23 cellular contexts compared by ENCODE assay signal in genomic region chr7:2575046-2575732, GRCh38.
"Had no signal": no experiment of that assay in that cellular context is flagged by ENCODE, and none has a peak within 500 bp of the region (broad histone marks: within the 10 kb centered on the region; RNA-seq: fewer than 3 reads in every experiment).

No MANE protein-coding gene starts in this region.

- DNase-seq: activated CD4-positive, alpha-beta T cell treated with anti-CD3 and anti-CD28 coated beads, Interleukin-2, amount 50 U/mL, for 1 hour; activated T-cell treated with anti-CD3 and anti-CD28 coated beads, Interleukin-2, amount 50 U/mL, for 1 hour; brain microvascular endothelial cell; dermis blood vessel endothelial cell; effector CD8-positive, alpha-beta T cell; glutamatergic neuron; immature natural killer cell; kidney glomerular epithelial cell; naive thymus-derived CD4-positive, alpha-beta T cell; right lobe of liver; stimulated activated CD4-positive, alpha-beta T cell treated with anti-CD3 and anti-CD28 coated beads, Interleukin-1b, Interleukin-23, amount 100 ng/mL, for 48 hours; T-helper 17 cell; transverse colon had no signal

- H3K9me3 ChIP-seq: esophagus muscularis mucosa, left lung, neutrophil, right lobe of liver, transverse colon, vagina had no signal

- H3K4me3 ChIP-seq: esophagus muscularis mucosa, hepatocyte, left lung, right lobe of liver, skin epidermis, transverse colon, vagina had no signal

- H3K9me3 Mint-ChIP-seq: activated naive CD4-positive, alpha-beta T cell treated with anti-CD3 and anti-CD28 coated beads, Interleukin-2, amount 50 U/mL, for 72 hours; immature natural killer cell had no signal

- H3K27ac Mint-ChIP-seq: naive thymus-derived CD4-positive, alpha-beta T cell; T-helper 17 cell had no signal

- H3K4me3 Mint-ChIP-seq: immature natural killer cell; naive thymus-derived CD4-positive, alpha-beta T cell; T-helper 17 cell had no signal

- H3K4me2 ChIP-seq: hepatocyte had no signal

- FAIRE-seq: endothelial cell of umbilical vein, frontal cortex had no signal

- H3K4me1 ChIP-seq: esophagus muscularis mucosa, left lung, parathyroid adenoma, right lobe of liver, transverse colon, vagina had no signal

- H3K9ac ChIP-seq: parathyroid adenoma had no signal

- H3K27ac ChIP-seq: brain microvascular endothelial cell, esophagus muscularis mucosa, hepatocyte, left lung, neutrophil, parathyroid adenoma, right lobe of liver, skin epidermis, transverse colon, vagina had no signal

- ATAC-seq: activated naive CD4-positive, alpha-beta T cell treated with anti-CD3 and anti-CD28 coated beads, Interleukin-2, amount 50 U/mL, for 72 hours; left lung; naive thymus-derived CD4-positive, alpha-beta T cell; T-helper 17 cell had no signal

- H3K27me3 ChIP-seq: brain microvascular endothelial cell, esophagus muscularis mucosa, hepatocyte, left lung, neutrophil, right lobe of liver, transverse colon, vagina had no signal

- H3K27me3 Mint-ChIP-seq: naive thymus-derived CD4-positive, alpha-beta T cell; T-helper 17 cell had no signal
